8 cellular contexts compared by ENCODE assay signal in the genomic region with DNA sequence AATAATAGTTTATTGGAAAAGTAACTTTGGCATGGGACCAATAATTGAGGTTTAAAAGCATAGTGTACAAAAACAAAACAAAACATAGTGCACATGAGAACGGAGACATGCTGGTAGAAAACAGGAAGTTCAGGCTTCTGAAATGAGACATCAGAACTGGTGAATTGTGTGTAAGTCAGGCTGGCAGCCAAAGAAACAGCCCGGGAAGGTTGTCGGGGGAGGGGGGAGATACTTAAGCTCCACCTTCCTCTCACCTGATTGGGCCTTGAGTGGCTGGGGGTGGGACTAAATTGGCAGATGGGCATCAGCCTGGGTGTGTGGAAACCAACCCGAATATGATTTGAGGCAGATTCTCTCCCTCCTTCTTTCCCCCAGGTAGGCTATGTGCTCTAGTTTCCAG.
A peak's percentile ranks its signal among the peaks of the same experiment; 100 is the strongest.
DNase-seq lines count a peak whose midpoint lies in the region; ATAC-seq lines count a peak whose summit lies in the region.

No MANE protein-coding gene starts in this region.

- DNase-seq in Daoy (ENCODE audit: low read depth) (peak; percentile 76), NCI-H446 treated with DMSO at 0.1 percent for 48 hours (lab: John Stamatoyannopoulos, UW) (no peak)
- DNase-seq in activated T-helper 2 cell treated with anti-CD3 and anti-CD28 coated beads, Interferon-gamma antibody, Interleukin-2, Interleukin-4, amounts not matched to agents 10 μg/mL and 5 μg/mL and 100 μg/mL, durations not matched to agents 14 hours and 24 hours and 36 hours (ENCODE audit: low spot score) = peak; percentile 10
- peak; percentile 25 for DNase-seq in stimulated activated CD8-positive, alpha-beta memory T cell treated with anti-CD3 and anti-CD28 coated beads, Interleukin-4, amount 100 ng/mL, for 48 hours
- no peak for DNase-seq in central memory CD4-positive, alpha-beta T cell

- H3K9me3 Mint-ChIP-seq in activated T-helper 2 cell treated with anti-CD3 and anti-CD28 coated beads, Interferon-gamma antibody, Interleukin-2, Interleukin-4, amounts not matched to agents 10 μg/mL and 5 μg/mL and 100 μg/mL, durations not matched to agents 14 hours and 24 hours and 36 hours = no peaks in the 10 kb centered on the region

- peaks cover 6% of the 10 kb centered on the region for H3K27me3 Mint-ChIP-seq in activated T-helper 2 cell treated with anti-CD3 and anti-CD28 coated beads, Interferon-gamma antibody, Interleukin-2, Interleukin-4, amounts not matched to agents 10 μg/mL and 5 μg/mL and 100 μg/mL, durations not matched to agents 14 hours and 24 hours and 36 hours (ENCODE audit: low read depth)

- H3K4me1 Mint-ChIP-seq in activated T-helper 2 cell treated with anti-CD3 and anti-CD28 coated beads, Interferon-gamma antibody, Interleukin-2, Interleukin-4, amounts not matched to agents 10 μg/mL and 5 μg/mL and 100 μg/mL, durations not matched to agents 14 hours and 24 hours and 36 hours (ENCODE audit: low read depth) = peaks cover 4% of the 10 kb centered on the region

- ATAC-seq in GM19351 (IDR thresholded peaks at IDR 0.05; ENCODE audit: unreplicated experiment) = peak; percentile 86
- peak; percentile 82 for ATAC-seq in HG03469 (IDR thresholded peaks at IDR 0.05; ENCODE audit: unreplicated experiment)
- ATAC-seq in HG03095 (IDR thresholded peaks at IDR 0.05; ENCODE audit: unreplicated experiment) = no peak

- intact Hi-C loops in activated T-helper 2 cell treated with anti-CD3 and anti-CD28 coated beads, Interferon-gamma antibody, Interleukin-2, Interleukin-4, amounts not matched to agents 10 μg/mL and 5 μg/mL and 100 μg/mL, durations not matched to agents 14 hours and 24 hours and 36 hours (cut with micrococcal nuclease) = no loop called here

- no peak overlapping the region for H3K4me3 Mint-ChIP-seq in activated T-helper 2 cell treated with anti-CD3 and anti-CD28 coated beads, Interferon-gamma antibody, Interleukin-2, Interleukin-4, amounts not matched to agents 10 μg/mL and 5 μg/mL and 100 μg/mL, durations not matched to agents 14 hours and 24 hours and 36 hours (ENCODE audit: low read depth)

- H3K27ac Mint-ChIP-seq in activated T-helper 2 cell treated with anti-CD3 and anti-CD28 coated beads, Interferon-gamma antibody, Interleukin-2, Interleukin-4, amounts not matched to agents 10 μg/mL and 5 μg/mL and 100 μg/mL, durations not matched to agents 14 hours and 24 hours and 36 hours = no peak overlapping the region

- H3K36me3 Mint-ChIP-seq in activated T-helper 2 cell treated with anti-CD3 and anti-CD28 coated beads, Interferon-gamma antibody, Interleukin-2, Interleukin-4, amounts not matched to agents 10 μg/mL and 5 μg/mL and 100 μg/mL, durations not matched to agents 14 hours and 24 hours and 36 hours (ENCODE audit: low read depth) = no peaks in the 10 kb centered on the region

Comparison
In these comparisons a context has a peak if more than half of its experiments do, and no peak if none do; other contexts are left out.
1. DNase-seq: peak in Daoy (single experiment), activated T-helper 2 cell treated with anti-CD3 and anti-CD28 coated beads, Interferon-gamma antibody, Interleukin-2, Interleukin-4, amounts not matched to agents 10 μg/mL and 5 μg/mL and 100 μg/mL, durations not matched to agents 14 hours and 24 hours and 36 hours (single experiment) and stimulated activated CD8-positive, alpha-beta memory T cell treated with anti-CD3 and anti-CD28 coated beads, Interleukin-4, amount 100 ng/mL, for 48 hours (single experiment); none in central memory CD4-positive, alpha-beta T cell (single experiment) and NCI-H446 treated with DMSO at 0.1 percent for 48 hours (single experiment).